In genomic region chr19:17794412-17794730, GRCh38 we compare ENCODE assay signal across 14 cellular contexts. TPM values are rescaled to one million over a fixed set of nuclear protein-coding genes. Genes with fewer than 3 reads are reported as not detected.
DNase-seq lines count a peak whose midpoint lies in the region; ATAC-seq and TF ChIP-seq lines count a peak whose summit lies in the region.
"Had no signal": no experiment of that assay in that cellular context is flagged by ENCODE, and none has a peak within 500 bp of the region (broad histone marks: within the 10 kb centered on the region; RNA-seq: fewer than 3 reads in every experiment).

No MANE protein-coding gene starts in this region.

- intact Hi-C loops in CD8-positive, alpha-beta T cell (cut with DNase I, micrococcal nuclease), result no loop called here
- intact Hi-C loops in colonic mucosa (cut with DNase I), result no loop called here

- CTCF ChIA-PET in CD8-positive, alpha-beta T cell (lab: Charles Lee), result interaction anchor here (0.7 to 1.5 kb wide), 2 partner anchors 8 to 28 kb away, joined by 3 read pairs; no protein-coding TSS in a partner anchor

- no peaks in the 10 kb centered on the region for H3K27me3 Mint-ChIP-seq in CD8-positive, alpha-beta T cell (ENCODE audit: low read depth)
- peaks cover 0 to 10% (median 0%) of the 10 kb centered on the region in 5 donors for H3K27me3 Mint-ChIP-seq in naive thymus-derived CD8-positive, alpha-beta T cell

- no peak overlapping the region for H3K27ac Mint-ChIP-seq in CD8-positive, alpha-beta T cell
- peak overlapping the region in 9 of 10 donors; percentile 10 to 85 (median 73) for H3K27ac Mint-ChIP-seq in naive thymus-derived CD8-positive, alpha-beta T cell

- no peaks in the 10 kb centered on the region for H3K36me3 ChIP-seq in CD8-positive, alpha-beta T cell (ENCODE audit: insufficient read depth, low read length)
- no peaks in the 10 kb centered on the region for H3K36me3 ChIP-seq in HUES64 (ENCODE audit: insufficient read depth, low read length)
- no peaks in the 10 kb centered on the region for H3K36me3 ChIP-seq in colonic mucosa

- peaks cover 43% of the 10 kb centered on the region for H3K4me1 ChIP-seq in CD8-positive, alpha-beta T cell (ENCODE audit: insufficient read depth, low read length)
- no peaks in the 10 kb centered on the region for H3K4me1 ChIP-seq in HUES64 (ENCODE audit: insufficient read depth, low read length)
- H3K4me1 ChIP-seq in colonic mucosa, result peaks cover 10% of the 10 kb centered on the region

- H3K9ac ChIP-seq in HUES64 (ENCODE audit: low read depth, low read length) (no peak overlapping the region), colonic mucosa (ENCODE audit: low read depth in 2 of 2, low read length in 2 of 2) (peak overlapping the region; percentile 96 to 99)

- no peaks in the 10 kb centered on the region for H3K9me3 ChIP-seq in CD8-positive, alpha-beta T cell (ENCODE audit: low read length)
- H3K9me3 ChIP-seq in HUES64 (ENCODE audit: insufficient read depth, low read depth, low read length), result no peaks in the 10 kb centered on the region
- no peaks in the 10 kb centered on the region for H3K9me3 ChIP-seq in colonic mucosa

- peaks cover 49% of the 10 kb centered on the region for H3K4me1 Mint-ChIP-seq in CD8-positive, alpha-beta T cell (ENCODE audit: low read depth)
- H3K4me1 Mint-ChIP-seq in naive thymus-derived CD8-positive, alpha-beta T cell, result peaks cover 18 to 67% (median 58%) of the 10 kb centered on the region in 4 donors

- no peak overlapping the region for H3K27ac ChIP-seq in CD8-positive, alpha-beta T cell (ENCODE audit: low read depth, low read length)
- H3K27ac ChIP-seq in HUES64 (ENCODE audit: low read depth, low read length) (no peak overlapping the region), colonic mucosa (peak overlapping the region; percentile 95)

- H3K4me3 Mint-ChIP-seq in CD8-positive, alpha-beta T cell, result peak overlapping the region; percentile 71
- peak overlapping the region; percentile 55 to 82 (median 70) for H3K4me3 Mint-ChIP-seq in naive thymus-derived CD8-positive, alpha-beta T cell

- DNase-seq in CD8-positive, alpha-beta T cell, result no peak
- DNase-seq in colonic mucosa (no peak), foreskin melanocyte (no peak), islet precursor cell (no peak)
- no peak for DNase-seq in naive thymus-derived CD8-positive, alpha-beta T cell
- DNase-seq in effector CD4-positive, alpha-beta T cell, result no peak
- DNase-seq: MV-4-11, SW 1271 had no signal

- H3K4me3 ChIP-seq in CD8-positive, alpha-beta T cell (ENCODE audit: low read depth, low read length), result no peak overlapping the region
- peak overlapping the region; percentile 65 for H3K4me3 ChIP-seq in HUES64 (ENCODE audit: low read length)
- H3K4me3 ChIP-seq in colonic mucosa, result no peak overlapping the region

- POLR2A ChIA-PET in CD8-positive, alpha-beta T cell (lab: Charles Lee), result interaction anchor here (0.9 to 1.7 kb wide), 3 partner anchors 10 to 65 kb away, joined by 4 to 7 read pairs (median 5); partner anchors contain the start of gene RPL18A
- POLR2A ChIA-PET in naive thymus-derived CD8-positive, alpha-beta T cell (lab: Charles Lee), result interaction anchor here (0.5 to 1.7 kb wide), 8 partner anchors 9 to 312 kb away, joined by 3 to 7 read pairs (median 4); no protein-coding TSS in a partner anchor

- H3K36me3 Mint-ChIP-seq in CD8-positive, alpha-beta T cell, result peaks cover 5% of the 10 kb centered on the region
- no peaks in the 10 kb centered on the region for H3K36me3 Mint-ChIP-seq in naive thymus-derived CD8-positive, alpha-beta T cell
- H3K36me3 Mint-ChIP-seq: activated naive CD4-positive, alpha-beta T cell treated with anti-CD3 and anti-CD28 coated beads, Interleukin-2, amount 50 U/mL, for 72 hours had no signal

- no peaks in the 10 kb centered on the region for H3K9me3 Mint-ChIP-seq in CD8-positive, alpha-beta T cell
- no peaks in the 10 kb centered on the region for H3K9me3 Mint-ChIP-seq in naive thymus-derived CD8-positive, alpha-beta T cell
- H3K9me3 Mint-ChIP-seq: activated naive CD4-positive, alpha-beta T cell treated with anti-CD3 and anti-CD28 coated beads, Interleukin-2, amount 50 U/mL, for 72 hours had no signal

- TF ChIP-seq CTCF in CD8-positive, alpha-beta T cell (IDR thresholded peaks at IDR 0.05), result no peak
- no peak for TF ChIP-seq CTCF in colonic mucosa (IDR thresholded peaks at IDR 0.05)

- no peak for ATAC-seq in CD8-positive, alpha-beta T cell
- no peak for ATAC-seq in naive thymus-derived CD8-positive, alpha-beta T cell
- ATAC-seq in HG02884 (IDR thresholded peaks at IDR 0.05; ENCODE audit: unreplicated experiment), result no peak
- ATAC-seq: activated naive CD4-positive, alpha-beta T cell treated with anti-CD3 and anti-CD28 coated beads, Interleukin-2, amount 50 U/mL, for 72 hours; right cardiac atrium had no signal

- 61% methylated on average over 9 of the region's 9 CpGs for WGBS in HUES64

- no peaks in the 10 kb centered on the region for H3K27me3 ChIP-seq in CD8-positive, alpha-beta T cell (ENCODE audit: insufficient read depth, low read length)
- H3K27me3 ChIP-seq in HUES64 (ENCODE audit: insufficient read depth, low read length) (peaks cover 23% of the 10 kb centered on the region), colonic mucosa (peaks cover 3% of the 10 kb centered on the region)

RNA-seq across cellular contexts. Expression of gene B3GNT3, which starts 0.6 kb away (rescaled TPM):
- total RNA-seq in CD8-positive, alpha-beta T cell, result not detected
- polyA plus RNA-seq in HUES64 (2013, experiment 1 of 2), result 0.30 TPM
- polyA plus RNA-seq in HUES64 (2013, experiment 2 of 2), result 0.70 TPM
- total RNA-seq in colonic mucosa, result 100 to 1,000 TPM; 108 to 132 TPM
- not detected for total RNA-seq in naive thymus-derived CD8-positive, alpha-beta T cell
- polyA plus RNA-seq in naive thymus-derived CD8-positive, alpha-beta T cell, result under 1 TPM in 2 of 3 donors, not detected in 1; 0.13 to 0.20 TPM
- total RNA-seq: fibroblast of villous mesenchyme, right cardiac atrium had no signal
- polyA plus RNA-seq: right cardiac atrium had no signal

RNA-seq across cellular contexts. Expression of gene INSL3, which starts 26.9 kb away (rescaled TPM):
- total RNA-seq in CD8-positive, alpha-beta T cell, result 1 to 10 TPM; 6.1 to 7.6 TPM
- polyA plus RNA-seq in HUES64 (2013, experiment 1 of 2), result not detected
- polyA plus RNA-seq in HUES64 (2013, experiment 2 of 2), result not detected
- total RNA-seq in colonic mucosa, result not detected
- total RNA-seq in naive thymus-derived CD8-positive, alpha-beta T cell, result 1 to 10 TPM; 2.7 to 3.6 TPM
- polyA plus RNA-seq in naive thymus-derived CD8-positive, alpha-beta T cell, result 1 to 10 TPM in 2 of 3 donors, under 1 TPM in 1; 0.97 to 3.0 (median 1.9) TPM
- total RNA-seq: fibroblast of villous mesenchyme, kidney, right cardiac atrium had no signal
- polyA plus RNA-seq: right cardiac atrium had no signal

RNA-seq across cellular contexts. Expression of gene FCHO1, which starts 43.1 kb away (rescaled TPM):
- total RNA-seq in CD8-positive, alpha-beta T cell, result 10 to 100 TPM; 36.7 to 38.4 TPM
- polyA plus RNA-seq in HUES64 (2013, experiment 1 of 2), result 13.0 TPM
- polyA plus RNA-seq in HUES64 (2013, experiment 2 of 2), result 14.7 TPM
- 1 to 10 TPM; 3.9 to 9.2 TPM for total RNA-seq in colonic mucosa
- total RNA-seq in naive thymus-derived CD8-positive, alpha-beta T cell, result 10 to 100 TPM; 94.1 to 99.7 TPM
- 10 to 100 TPM; 11.2 to 31.8 (median 16.4) TPM for polyA plus RNA-seq in naive thymus-derived CD8-positive, alpha-beta T cell

RNA-seq across cellular contexts. Expression of gene JAK3, which starts 53.4 kb away (rescaled TPM):
- 100 to 1,000 TPM; 113 to 119 TPM for total RNA-seq in CD8-positive, alpha-beta T cell
- 0.95 TPM for polyA plus RNA-seq in HUES64 (2013, experiment 1 of 2)
- polyA plus RNA-seq in HUES64 (2013, experiment 2 of 2), result 2.0 TPM
- total RNA-seq in colonic mucosa, result 1 to 10 TPM; 3.1 to 4.0 TPM
- total RNA-seq in naive thymus-derived CD8-positive, alpha-beta T cell, result 100 to 1,000 TPM; 120 to 122 TPM
- polyA plus RNA-seq in naive thymus-derived CD8-positive, alpha-beta T cell, result 100 to 1,000 TPM in 2 of 3 donors, 10 to 100 TPM in 1; 78.7 to 122 (median 109) TPM

Comparison
In these comparisons a context has a peak if more than half of its experiments do, and no peak if none do; other contexts are left out.
1. RNA of gene B3GNT3, which starts 0.6 kb away (total RNA-seq): 108 to 132 TPM in colonic mucosa; not detected in naive thymus-derived CD8-positive, alpha-beta T cell and not detected in CD8-positive, alpha-beta T cell; every median in the first group is over 10 times any median in the second.